In genomic region chr11:111937859-111938258, GRCh38 we compare ENCODE assay signal across 7 cellular contexts. TPM values are rescaled to one million over a fixed set of nuclear protein-coding genes. Genes with fewer than 3 reads are reported as not detected.
DNase-seq lines count a peak whose midpoint lies in the region; ATAC-seq and FAIRE-seq lines count a peak whose summit lies in the region.

No MANE protein-coding gene starts in this region.

- H3K9me3 ChIP-seq in MG63: no peaks in the 10 kb centered on the region
- no peaks in the 10 kb centered on the region for H3K9me3 ChIP-seq in iPS-18c (ENCODE audit: control insufficient read depth, insufficient read depth, low read length)
- no peaks in the 10 kb centered on the region for H3K9me3 ChIP-seq in stomach smooth muscle (ENCODE audit: control insufficient read depth in 2 of 2, low read length in 2 of 2)

- peaks cover 48% of the 10 kb centered on the region for H3K4me1 ChIP-seq in stomach smooth muscle (ENCODE audit: control insufficient read depth, insufficient read depth, low read length)

- DNase-seq in MG63 (no peak), HTR-8/SVneo (ENCODE audit: insufficient read length, low spot score) (no peak), D341Med (ENCODE audit: low spot score) (no peak), NCI-H510A (lab: John Stamatoyannopoulos, UW) (no peak)
- DNase-seq in activated naive CD4-positive, alpha-beta T cell treated with anti-CD3 and anti-CD28 coated beads, Interleukin-2, amount 50 U/mL, for 72 hours (ENCODE audit: low spot score in 2 of 2): no peak

- peaks cover 4 to 10% of the 10 kb centered on the region in 2 donors for H3K36me3 Mint-ChIP-seq in activated naive CD4-positive, alpha-beta T cell treated with anti-CD3 and anti-CD28 coated beads, Interleukin-2, amount 50 U/mL, for 72 hours

- H3K27ac Mint-ChIP-seq in activated naive CD4-positive, alpha-beta T cell treated with anti-CD3 and anti-CD28 coated beads, Interleukin-2, amount 50 U/mL, for 72 hours: peak overlapping the region; percentile 25 to 88

- H3K27me3 ChIP-seq in MG63 (no peaks in the 10 kb centered on the region), stomach smooth muscle (ENCODE audit: control insufficient read depth in 1 of 2, insufficient read depth in 2 of 2, low read length in 2 of 2) (no peaks in the 10 kb centered on the region)

- H3K9ac ChIP-seq in stomach smooth muscle (ENCODE audit: low read length in 2 of 2): peak overlapping the region; percentile 76 to 80

- FAIRE-seq in HTR-8/SVneo (lab: Jason Lieb, UNC): no peak

- ATAC-seq in activated naive CD4-positive, alpha-beta T cell treated with anti-CD3 and anti-CD28 coated beads, Interleukin-2, amount 50 U/mL, for 72 hours: no peak

- no peaks in the 10 kb centered on the region for H3K9me3 Mint-ChIP-seq in activated naive CD4-positive, alpha-beta T cell treated with anti-CD3 and anti-CD28 coated beads, Interleukin-2, amount 50 U/mL, for 72 hours

- peak overlapping the region; percentile 84 for H3K27ac ChIP-seq in stomach smooth muscle (ENCODE audit: low read length)

- H3K36me3 ChIP-seq in MG63 (no peaks in the 10 kb centered on the region), stomach smooth muscle (ENCODE audit: control insufficient read depth in 2 of 2, insufficient read depth in 2 of 2, low read length in 2 of 2) (peaks cover 0 to 2% of the 10 kb centered on the region in 2 donors)

- peak overlapping the region; percentile 53 for H3K4me3 ChIP-seq in MG63
- peak overlapping the region; percentile 75 for H3K4me3 ChIP-seq in iPS-18c (ENCODE audit: insufficient read depth, low read depth, low read length)
- peak overlapping the region; percentile 86 to 88 for H3K4me3 ChIP-seq in stomach smooth muscle (ENCODE audit: low read length in 2 of 2)

RNA-seq across cellular contexts. Expression of gene DIXDC1, which starts 0.7 kb away (rescaled TPM):
- total RNA-seq in MG63 (2014; rRNA removed; shearing (Covaris generic); ENCODE audit: low replicate concordance): 5.2 and 7.0 TPM in 2 replicates
- 10 to 100 TPM in 1 of 2 donors, 1 to 10 TPM in 1; 5.6 to 30.2 TPM for total RNA-seq in activated naive CD4-positive, alpha-beta T cell treated with anti-CD3 and anti-CD28 coated beads, Interleukin-2, amount 50 U/mL, for 72 hours

RNA-seq across cellular contexts. Expression of gene C11orf52, which starts 19.1 kb away (rescaled TPM):
- total RNA-seq in MG63 (2014; rRNA removed; shearing (Covaris generic); ENCODE audit: low replicate concordance): not detected in 2 replicates
- not detected for total RNA-seq in activated naive CD4-positive, alpha-beta T cell treated with anti-CD3 and anti-CD28 coated beads, Interleukin-2, amount 50 U/mL, for 72 hours

RNA-seq across cellular contexts. Expression of gene HSPB2, which starts 25.3 kb away (rescaled TPM):
- total RNA-seq in MG63 (2014; rRNA removed; shearing (Covaris generic); ENCODE audit: low replicate concordance): 3.8 TPM in 1 of 2 replicates, not detected in the other
- not detected for total RNA-seq in activated naive CD4-positive, alpha-beta T cell treated with anti-CD3 and anti-CD28 coated beads, Interleukin-2, amount 50 U/mL, for 72 hours

RNA-seq across cellular contexts. Expression of gene CRYAB, which starts 26.3 kb away (rescaled TPM):
- total RNA-seq in MG63 (2014; rRNA removed; shearing (Covaris generic); ENCODE audit: low replicate concordance): 0.67 and 15.7 TPM in 2 replicates
- total RNA-seq in activated naive CD4-positive, alpha-beta T cell treated with anti-CD3 and anti-CD28 coated beads, Interleukin-2, amount 50 U/mL, for 72 hours: not detected

RNA-seq across cellular contexts. Expression of gene CFAP68, which starts 58.5 kb away (rescaled TPM):
- total RNA-seq in MG63 (2014; rRNA removed; shearing (Covaris generic); ENCODE audit: low replicate concordance): 11.3 and 27.4 TPM in 2 replicates
- 10 to 100 TPM; 30.8 to 35.7 TPM for total RNA-seq in activated naive CD4-positive, alpha-beta T cell treated with anti-CD3 and anti-CD28 coated beads, Interleukin-2, amount 50 U/mL, for 72 hours
